ENCODE assay signal across 11 cellular contexts in genomic region chr5:24668050-24668449, GRCh38. TPM values are rescaled to one million over a fixed set of nuclear protein-coding genes. Genes with fewer than 3 reads are reported as not detected.
"Had no signal": no experiment of that assay in that cellular context is flagged by ENCODE, and none has a peak within 500 bp of the region (broad histone marks: within the 10 kb centered on the region; RNA-seq: fewer than 3 reads in every experiment).

No MANE protein-coding gene starts in this region.

- H3K27ac ChIP-seq: GM23248 had no signal

- DNase-seq: GM23248, GOT3, H7, H9, HCEC 1CT, HFFc6 had no signal

- H3K36me3 ChIP-seq: HAP-1 had no signal

- H3K4me3 ChIP-seq: GM23248, GM23338, HAP-1 had no signal

- H3K4me2 ChIP-seq: GM23338 had no signal

- ATAC-seq: GM23338, HCT116 had no signal

- H3K9ac ChIP-seq: GM23248 had no signal

- H2AFZ ChIP-seq: GM23248, GM23338 had no signal

- H3K9me3 ChIP-seq: HAP-1 had no signal

- FAIRE-seq: H1, H54 had no signal

RNA-seq across cellular contexts. Expression of gene CDH10, which starts 23.3 kb away (rescaled TPM):
- polyA plus RNA-seq: GM23338 had no signal
